ENCODE assay signal across 15 cellular contexts in genomic region chr2:140627136-140627535, GRCh38.
DNase-seq lines count a peak whose midpoint lies in the region; ATAC-seq and TF ChIP-seq lines count a peak whose summit lies in the region.
"Had no signal": no experiment of that assay in that cellular context is flagged by ENCODE, and none has a peak within 500 bp of the region (broad histone marks: within the 10 kb centered on the region; RNA-seq: fewer than 3 reads in every experiment).

No MANE protein-coding gene starts in this region.

- H3K4me3 ChIP-seq in epithelial cell of esophagus (ENCODE audit: low read length) (no peak overlapping the region), brain microvascular endothelial cell (ENCODE audit: low read depth, low read length) (no peak overlapping the region)
- H3K4me3 ChIP-seq: A549, HAP-1 had no signal

- no peak for ATAC-seq in HG03460 (IDR thresholded peaks at IDR 0.05; ENCODE audit: unreplicated experiment)
- ATAC-seq: A549 had no signal

- in situ Hi-C loops in brain microvascular endothelial cell (cut with HindIII; ENCODE audit: low pct_ligation_motif_present, low sequenced_read_pairs): no loop called here

- no peaks in the 10 kb centered on the region for H3K27me3 ChIP-seq in brain microvascular endothelial cell (replicated peaks)

- H3K27ac ChIP-seq in brain microvascular endothelial cell: no peak overlapping the region
- H3K27ac ChIP-seq: C4-2B, KMS-11 had no signal

- DNase-seq in ELR (ENCODE audit: low read depth) (peak; percentile 14), HT1080 (ENCODE audit: low read depth) (peak; percentile 12), epithelial cell of esophagus (ENCODE audit: low read depth) (peak; percentile 25), GM19240 (ENCODE audit: insufficient read length, low spot score) (no peak), brain microvascular endothelial cell (no peak), cerebellum (ENCODE audit: low spot score) (no peak)
- DNase-seq: AML-193; Caco-2; CD4-positive, alpha-beta T cell; GF-D8 had no signal

- TF ChIP-seq CTCF in epithelial cell of esophagus (IDR thresholded peaks at IDR 0.05; ENCODE audit: insufficient read depth, low read depth, low read length, missing control alignments) (no peak), brain microvascular endothelial cell (IDR thresholded peaks at IDR 0.05; ENCODE audit: low read depth, low read length, missing control alignments) (no peak)

- no peaks in the 10 kb centered on the region for H3K36me3 ChIP-seq in brain microvascular endothelial cell (replicated peaks)
- H3K36me3 ChIP-seq: HAP-1 had no signal

Comparison
In these comparisons a context has a peak if more than half of its experiments do, and no peak if none do; other contexts are left out.
1. DNase-seq: peak in ELR (single experiment), HT1080 (single experiment) and epithelial cell of esophagus (single experiment); none in GM19240 (single experiment), brain microvascular endothelial cell (single experiment) and cerebellum (single experiment).